In the genomic region with DNA sequence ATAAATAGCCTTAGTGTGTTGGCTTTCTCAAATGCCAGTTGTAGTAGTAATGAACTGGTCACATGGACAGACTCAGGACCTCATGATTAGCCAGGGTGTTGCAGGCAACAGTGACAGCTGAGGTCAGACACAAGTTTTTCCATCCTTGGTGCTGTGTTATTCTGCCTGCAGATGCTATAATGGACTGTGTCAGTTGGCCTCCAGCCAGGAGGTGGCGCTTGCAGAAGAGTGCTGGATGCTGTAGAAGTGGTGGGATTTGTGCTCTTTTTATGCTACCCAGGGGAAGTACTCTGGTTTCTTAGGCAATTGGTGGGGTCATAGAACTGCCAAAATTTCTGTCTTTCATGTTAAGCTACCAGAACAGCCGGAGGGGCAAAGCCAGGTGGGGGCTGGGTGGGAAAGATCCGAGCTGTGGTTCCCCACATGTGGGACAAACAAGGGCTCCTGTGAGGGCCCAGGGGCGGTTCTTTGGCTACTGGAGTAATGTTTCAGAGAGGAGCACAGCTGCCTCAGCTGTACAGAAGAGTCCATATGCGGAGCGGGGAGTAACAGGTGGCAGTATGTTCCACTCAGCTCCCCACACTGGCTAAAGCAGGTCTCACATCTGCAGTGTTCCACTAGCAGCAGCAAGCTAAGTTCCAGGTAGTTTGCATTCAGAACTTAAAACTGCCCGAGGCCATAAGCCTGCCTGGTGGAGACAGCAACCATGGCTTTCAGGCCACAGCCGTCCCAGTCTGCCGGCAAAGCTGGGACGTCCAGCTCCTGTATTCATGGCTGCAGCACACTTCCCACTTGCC, we compare ENCODE assay signal across 1 cellular context.
TF ChIP-seq lines count a peak whose summit lies in the region.

No MANE protein-coding gene starts in this region.

TF ChIP-seq in H1, 55 proteins besides CTCF, POLR2A, EP300 and RAD21:
- no peak for TF ChIP-seq GTF2F1 (IDR thresholded peaks at IDR 0.05; ENCODE audit: borderline replicate concordance, low read depth, low read length)
- no peak for TF ChIP-seq CHD2 (IDR thresholded peaks at IDR 0.05; ENCODE audit: low read length)
- TF ChIP-seq SP2 (IDR thresholded peaks at IDR 0.05; ENCODE audit: low read length), result peak; percentile 11; the same call in 1 of the 2 replicates
- no peak for TF ChIP-seq SP4 (IDR thresholded peaks at IDR 0.05; ENCODE audit: low read length)
- no peak for TF ChIP-seq CHD1 (IDR thresholded peaks at IDR 0.05; ENCODE audit: low read depth, low read length)
